In genomic region chr9:33172256-33172678, GRCh38 we compare ENCODE assay signal across 2 cellular contexts.
TF ChIP-seq lines count a peak whose summit lies in the region.

No MANE protein-coding gene starts in this region.

TF ChIP-seq in K562, 482 proteins besides CTCF, POLR2A, EP300 and RAD21 (continued from another document and continues in another):
- TF ChIP-seq, protein P1, sequence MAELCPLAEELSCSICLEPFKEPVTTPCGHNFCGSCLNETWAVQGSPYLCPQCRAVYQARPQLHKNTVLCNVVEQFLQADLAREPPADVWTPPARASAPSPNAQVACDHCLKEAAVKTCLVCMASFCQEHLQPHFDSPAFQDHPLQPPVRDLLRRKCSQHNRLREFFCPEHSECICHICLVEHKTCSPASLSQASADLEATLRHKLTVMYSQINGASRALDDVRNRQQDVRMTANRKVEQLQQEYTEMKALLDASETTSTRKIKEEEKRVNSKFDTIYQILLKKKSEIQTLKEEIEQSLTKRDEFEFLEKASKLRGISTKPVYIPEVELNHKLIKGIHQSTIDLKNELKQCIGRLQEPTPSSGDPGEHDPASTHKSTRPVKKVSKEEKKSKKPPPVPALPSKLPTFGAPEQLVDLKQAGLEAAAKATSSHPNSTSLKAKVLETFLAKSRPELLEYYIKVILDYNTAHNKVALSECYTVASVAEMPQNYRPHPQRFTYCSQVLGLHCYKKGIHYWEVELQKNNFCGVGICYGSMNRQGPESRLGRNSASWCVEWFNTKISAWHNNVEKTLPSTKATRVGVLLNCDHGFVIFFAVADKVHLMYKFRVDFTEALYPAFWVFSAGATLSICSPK (IDR thresholded peaks at IDR 0.05; ENCODE audit: borderline replicate concordance) = no peak
- TF ChIP-seq KLF16 (IDR thresholded peaks at IDR 0.05) = peak; percentile 51; the same call in 1 of the 2 replicates
- no peak for TF ChIP-seq JUN (IDR thresholded peaks at IDR 0.05; ENCODE audit: borderline replicate concordance, low read depth, low read length)
- TF ChIP-seq JUN (CRISPR knock-in tag; IDR thresholded peaks at IDR 0.05; ENCODE audit: borderline replicate concordance) = no peak
- peak; percentile 81 for TF ChIP-seq ZEB2 (IDR thresholded peaks at IDR 0.05)
- peak; percentile 71 for TF ChIP-seq TAL1 (IDR thresholded peaks at IDR 0.05)
- peak; percentile 43; the same call in 1 of the 2 replicates for TF ChIP-seq ATF3 (IDR thresholded peaks at IDR 0.05)
- no peak for TF ChIP-seq ATF3 (CRISPR knock-in tag; conservative IDR thresholded peaks at IDR 0.05)
- TF ChIP-seq BRD9 (IDR thresholded peaks at IDR 0.05; ENCODE audit: low read depth, partially characterized antibody) = peak; percentile 36
- TF ChIP-seq, protein P2, sequence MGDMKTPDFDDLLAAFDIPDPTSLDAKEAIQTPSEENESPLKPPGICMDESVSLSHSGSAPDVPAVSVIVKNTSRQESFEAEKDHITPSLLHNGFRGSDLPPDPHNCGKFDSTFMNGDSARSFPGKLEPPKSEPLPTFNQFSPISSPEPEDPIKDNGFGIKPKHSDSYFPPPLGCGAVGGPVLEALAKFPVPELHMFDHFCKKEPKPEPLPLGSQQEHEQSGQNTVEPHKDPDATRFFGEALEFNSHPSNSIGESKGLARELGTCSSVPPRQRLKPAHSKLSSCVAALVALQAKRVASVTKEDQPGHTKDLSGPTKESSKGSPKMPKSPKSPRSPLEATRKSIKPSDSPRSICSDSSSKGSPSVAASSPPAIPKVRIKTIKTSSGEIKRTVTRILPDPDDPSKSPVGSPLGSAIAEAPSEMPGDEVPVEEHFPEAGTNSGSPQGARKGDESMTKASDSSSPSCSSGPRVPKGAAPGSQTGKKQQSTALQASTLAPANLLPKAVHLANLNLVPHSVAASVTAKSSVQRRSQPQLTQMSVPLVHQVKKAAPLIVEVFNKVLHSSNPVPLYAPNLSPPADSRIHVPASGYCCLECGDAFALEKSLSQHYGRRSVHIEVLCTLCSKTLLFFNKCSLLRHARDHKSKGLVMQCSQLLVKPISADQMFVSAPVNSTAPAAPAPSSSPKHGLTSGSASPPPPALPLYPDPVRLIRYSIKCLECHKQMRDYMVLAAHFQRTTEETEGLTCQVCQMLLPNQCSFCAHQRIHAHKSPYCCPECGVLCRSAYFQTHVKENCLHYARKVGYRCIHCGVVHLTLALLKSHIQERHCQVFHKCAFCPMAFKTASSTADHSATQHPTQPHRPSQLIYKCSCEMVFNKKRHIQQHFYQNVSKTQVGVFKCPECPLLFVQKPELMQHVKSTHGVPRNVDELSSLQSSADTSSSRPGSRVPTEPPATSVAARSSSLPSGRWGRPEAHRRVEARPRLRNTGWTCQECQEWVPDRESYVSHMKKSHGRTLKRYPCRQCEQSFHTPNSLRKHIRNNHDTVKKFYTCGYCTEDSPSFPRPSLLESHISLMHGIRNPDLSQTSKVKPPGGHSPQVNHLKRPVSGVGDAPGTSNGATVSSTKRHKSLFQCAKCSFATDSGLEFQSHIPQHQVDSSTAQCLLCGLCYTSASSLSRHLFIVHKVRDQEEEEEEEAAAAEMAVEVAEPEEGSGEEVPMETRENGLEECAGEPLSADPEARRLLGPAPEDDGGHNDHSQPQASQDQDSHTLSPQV (IDR thresholded peaks at IDR 0.05) = 0 out of 2 replicates have a peak, but pooled peaks have one; percentile 27
- TF ChIP-seq FOSL1 (tag; conservative IDR thresholded peaks at IDR 0.05) = peak; percentile 69
- TF ChIP-seq TRIM24 (IDR thresholded peaks at IDR 0.05) = peak; percentile 37 to 49; a peak in 2 of 4 replicates
- peak in 1 of 2 experiments; percentile 45; a peak in 1 of 4 replicates for TF ChIP-seq HDAC1 (IDR thresholded peaks at IDR 0.05)
- TF ChIP-seq CBFA2T3 (IDR thresholded peaks at IDR 0.05) = peak; percentile 89
- peak; percentile 24 to 67; a peak in 2 of 4 replicates for TF ChIP-seq TEAD1 (CRISPR knock-in tag; IDR thresholded peaks at IDR 0.05)
- peak; percentile 53 for TF ChIP-seq SMARCE1 (IDR thresholded peaks at IDR 0.05)
- TF ChIP-seq CBFA2T2 (conservative IDR thresholded peaks at IDR 0.05) = peak; percentile 77
- TF ChIP-seq STAG1 (CRISPR knock-in tag; IDR thresholded peaks at IDR 0.05; ENCODE audit: borderline replicate concordance) = no peak
- TF ChIP-seq MBD2 (IDR thresholded peaks at IDR 0.05; ENCODE audit: borderline replicate concordance, low read depth) = no peak
- TF ChIP-seq CCNT2 (IDR thresholded peaks at IDR 0.05; ENCODE audit: borderline replicate concordance, extremely low read depth, insufficient read length, low read depth, low read length) = peak; percentile 21
- peak in 1 of 2 experiments; percentile 58; a peak in 1 of 4 replicates for TF ChIP-seq RCOR1 (IDR thresholded peaks at IDR 0.05; ENCODE audit: borderline replicate concordance in 1 of 2, low read depth in 2 of 2, low read length in 2 of 2)
- TF ChIP-seq TEAD4 (IDR thresholded peaks at IDR 0.05; ENCODE audit: low read length) = peak; percentile 86
- TF ChIP-seq TEAD4 (CRISPR knock-in tag; IDR thresholded peaks at IDR 0.05; ENCODE audit: borderline replicate concordance) = no peak
- TF ChIP-seq, protein P3, sequence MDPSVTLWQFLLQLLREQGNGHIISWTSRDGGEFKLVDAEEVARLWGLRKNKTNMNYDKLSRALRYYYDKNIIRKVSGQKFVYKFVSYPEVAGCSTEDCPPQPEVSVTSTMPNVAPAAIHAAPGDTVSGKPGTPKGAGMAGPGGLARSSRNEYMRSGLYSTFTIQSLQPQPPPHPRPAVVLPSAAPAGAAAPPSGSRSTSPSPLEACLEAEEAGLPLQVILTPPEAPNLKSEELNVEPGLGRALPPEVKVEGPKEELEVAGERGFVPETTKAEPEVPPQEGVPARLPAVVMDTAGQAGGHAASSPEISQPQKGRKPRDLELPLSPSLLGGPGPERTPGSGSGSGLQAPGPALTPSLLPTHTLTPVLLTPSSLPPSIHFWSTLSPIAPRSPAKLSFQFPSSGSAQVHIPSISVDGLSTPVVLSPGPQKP (CRISPR knock-in tag; IDR thresholded peaks at IDR 0.05) = no peak
- no peak for TF ChIP-seq MECOM (CRISPR knock-in tag; IDR thresholded peaks at IDR 0.05)
- TF ChIP-seq TEAD2 (tag; IDR thresholded peaks at IDR 0.05) = peak; percentile 60; the same call in 1 of the 2 replicates
- TF ChIP-seq MEF2D (tag; conservative IDR thresholded peaks at IDR 0.05; ENCODE audit: low read depth) = no peak
- peak; percentile 35; the same call in 1 of the 2 replicates for TF ChIP-seq JUND (IDR thresholded peaks at IDR 0.05; ENCODE audit: borderline replicate concordance, low read depth, low read length)
- TF ChIP-seq JUND (tag; IDR thresholded peaks at IDR 0.05; ENCODE audit: borderline replicate concordance, low read depth, low read length) = peak; percentile 58; the same call in 1 of the 3 replicates

TF ChIP-seq in HepG2, 621 proteins besides CTCF, POLR2A, EP300 and RAD21 (continued from another document and continues in another):
- no peak for TF ChIP-seq CHD4 (IDR thresholded peaks at IDR 0.05; ENCODE audit: borderline replicate concordance, low read length)
- peak; percentile 28; the same call in 1 of the 2 replicates for TF ChIP-seq HDAC2 (CRISPR knock-in tag; IDR thresholded peaks at IDR 0.05)
- peak; percentile 60 for TF ChIP-seq SOX13 (IDR thresholded peaks at IDR 0.05)
- TF ChIP-seq SOX13 (CRISPR knock-in tag; conservative IDR thresholded peaks at IDR 0.05 in 1 of 2, IDR thresholded peaks at IDR 0.05 in 1 of 2) = peak in 1 of 2 experiments; percentile 95; a peak in 2 of 4 replicates
- TF ChIP-seq, protein P4, sequence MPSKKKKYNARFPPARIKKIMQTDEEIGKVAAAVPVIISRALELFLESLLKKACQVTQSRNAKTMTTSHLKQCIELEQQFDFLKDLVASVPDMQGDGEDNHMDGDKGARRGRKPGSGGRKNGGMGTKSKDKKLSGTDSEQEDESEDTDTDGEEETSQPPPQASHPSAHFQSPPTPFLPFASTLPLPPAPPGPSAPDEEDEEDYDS (CRISPR knock-in tag; IDR thresholded peaks at IDR 0.05) = no peak
- no peak for TF ChIP-seq RBM39 (IDR thresholded peaks at IDR 0.05; ENCODE audit: low read depth, low read length, poor library complexity, severe bottlenecking)
- TF ChIP-seq, protein P5, sequence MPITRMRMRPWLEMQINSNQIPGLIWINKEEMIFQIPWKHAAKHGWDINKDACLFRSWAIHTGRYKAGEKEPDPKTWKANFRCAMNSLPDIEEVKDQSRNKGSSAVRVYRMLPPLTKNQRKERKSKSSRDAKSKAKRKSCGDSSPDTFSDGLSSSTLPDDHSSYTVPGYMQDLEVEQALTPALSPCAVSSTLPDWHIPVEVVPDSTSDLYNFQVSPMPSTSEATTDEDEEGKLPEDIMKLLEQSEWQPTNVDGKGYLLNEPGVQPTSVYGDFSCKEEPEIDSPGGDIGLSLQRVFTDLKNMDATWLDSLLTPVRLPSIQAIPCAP (CRISPR knock-in tag; IDR thresholded peaks at IDR 0.05; ENCODE audit: low read depth) = no peak
- peak; percentile 85 for TF ChIP-seq FOSL2 (CRISPR knock-in tag; IDR thresholded peaks at IDR 0.05)
- TF ChIP-seq XBP1 (CRISPR knock-in tag; IDR thresholded peaks at IDR 0.05) = no peak
- TF ChIP-seq KDM2A (CRISPR knock-in tag; IDR thresholded peaks at IDR 0.05; ENCODE audit: borderline replicate concordance, low read depth) = no peak
- TF ChIP-seq NR2F2 (IDR thresholded peaks at IDR 0.05; ENCODE audit: borderline replicate concordance, low read depth) = no peak
- TF ChIP-seq NONO (IDR thresholded peaks at IDR 0.05) = no peak
- no peak for TF ChIP-seq NONO (CRISPR knock-in tag; conservative IDR thresholded peaks at IDR 0.05)
- TF ChIP-seq, protein P6, sequence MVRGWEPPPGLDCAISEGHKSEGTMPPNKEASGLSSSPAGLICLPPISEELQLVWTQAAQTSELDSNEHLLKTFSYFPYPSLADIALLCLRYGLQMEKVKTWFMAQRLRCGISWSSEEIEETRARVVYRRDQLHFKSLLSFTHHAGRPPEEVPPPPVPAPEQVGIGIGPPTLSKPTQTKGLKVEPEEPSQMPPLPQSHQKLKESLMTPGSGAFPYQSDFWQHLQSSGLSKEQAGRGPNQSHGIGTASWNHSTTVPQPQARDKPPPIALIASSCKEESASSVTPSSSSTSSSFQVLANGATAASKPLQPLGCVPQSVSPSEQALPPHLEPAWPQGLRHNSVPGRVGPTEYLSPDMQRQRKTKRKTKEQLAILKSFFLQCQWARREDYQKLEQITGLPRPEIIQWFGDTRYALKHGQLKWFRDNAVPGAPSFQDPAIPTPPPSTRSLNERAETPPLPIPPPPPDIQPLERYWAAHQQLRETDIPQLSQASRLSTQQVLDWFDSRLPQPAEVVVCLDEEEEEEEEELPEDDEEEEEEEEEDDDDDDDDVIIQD (CRISPR knock-in tag; IDR thresholded peaks at IDR 0.05; ENCODE audit: low read depth) = no peak
- TF ChIP-seq ZNF17 (CRISPR knock-in tag; IDR thresholded peaks at IDR 0.05) = no peak
- no peak for TF ChIP-seq PPARG (CRISPR knock-in tag; conservative IDR thresholded peaks at IDR 0.05)
- TF ChIP-seq, protein P7, sequence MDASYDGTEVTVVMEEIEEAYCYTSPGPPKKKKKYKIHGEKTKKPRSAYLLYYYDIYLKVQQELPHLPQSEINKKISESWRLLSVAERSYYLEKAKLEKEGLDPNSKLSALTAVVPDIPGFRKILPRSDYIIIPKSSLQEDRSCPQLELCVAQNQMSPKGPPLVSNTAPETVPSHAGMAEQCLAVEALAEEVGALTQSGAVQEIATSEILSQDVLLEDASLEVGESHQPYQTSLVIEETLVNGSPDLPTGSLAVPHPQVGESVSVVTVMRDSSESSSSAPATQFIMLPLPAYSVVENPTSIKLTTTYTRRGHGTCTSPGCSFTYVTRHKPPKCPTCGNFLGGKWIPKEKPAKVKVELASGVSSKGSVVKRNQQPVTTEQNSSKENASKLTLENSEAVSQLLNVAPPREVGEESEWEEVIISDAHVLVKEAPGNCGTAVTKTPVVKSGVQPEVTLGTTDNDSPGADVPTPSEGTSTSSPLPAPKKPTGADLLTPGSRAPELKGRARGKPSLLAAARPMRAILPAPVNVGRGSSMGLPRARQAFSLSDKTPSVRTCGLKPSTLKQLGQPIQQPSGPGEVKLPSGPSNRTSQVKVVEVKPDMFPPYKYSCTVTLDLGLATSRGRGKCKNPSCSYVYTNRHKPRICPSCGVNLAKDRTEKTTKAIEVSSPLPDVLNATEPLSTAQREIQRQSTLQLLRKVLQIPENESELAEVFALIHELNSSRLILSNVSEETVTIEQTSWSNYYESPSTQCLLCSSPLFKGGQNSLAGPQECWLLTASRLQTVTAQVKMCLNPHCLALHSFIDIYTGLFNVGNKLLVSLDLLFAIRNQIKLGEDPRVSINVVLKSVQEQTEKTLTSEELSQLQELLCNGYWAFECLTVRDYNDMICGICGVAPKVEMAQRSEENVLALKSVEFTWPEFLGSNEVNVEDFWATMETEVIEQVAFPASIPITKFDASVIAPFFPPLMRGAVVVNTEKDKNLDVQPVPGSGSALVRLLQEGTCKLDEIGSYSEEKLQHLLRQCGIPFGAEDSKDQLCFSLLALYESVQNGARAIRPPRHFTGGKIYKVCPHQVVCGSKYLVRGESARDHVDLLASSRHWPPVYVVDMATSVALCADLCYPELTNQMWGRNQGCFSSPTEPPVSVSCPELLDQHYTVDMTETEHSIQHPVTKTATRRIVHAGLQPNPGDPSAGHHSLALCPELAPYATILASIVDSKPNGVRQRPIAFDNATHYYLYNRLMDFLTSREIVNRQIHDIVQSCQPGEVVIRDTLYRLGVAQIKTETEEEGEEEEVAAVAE (CRISPR knock-in tag; IDR thresholded peaks at IDR 0.05; ENCODE audit: borderline replicate concordance) = no peak; the same call in 1 of the 2 replicates
- no peak for TF ChIP-seq ZNF691 (CRISPR knock-in tag; IDR thresholded peaks at IDR 0.05; ENCODE audit: borderline replicate concordance, low read depth)
- TF ChIP-seq ZNF260 (CRISPR knock-in tag; IDR thresholded peaks at IDR 0.05; ENCODE audit: borderline replicate concordance, low read depth) = no peak
- TF ChIP-seq ZNF777 (CRISPR knock-in tag; IDR thresholded peaks at IDR 0.05) = no peak
- TF ChIP-seq TCF12 (IDR thresholded peaks at IDR 0.05) = no peak
- TF ChIP-seq TCF12 (CRISPR knock-in tag; IDR thresholded peaks at IDR 0.05) = no peak
- TF ChIP-seq ZMYM3 (CRISPR knock-in tag; IDR thresholded peaks at IDR 0.05) = no peak
- TF ChIP-seq, protein P8, sequence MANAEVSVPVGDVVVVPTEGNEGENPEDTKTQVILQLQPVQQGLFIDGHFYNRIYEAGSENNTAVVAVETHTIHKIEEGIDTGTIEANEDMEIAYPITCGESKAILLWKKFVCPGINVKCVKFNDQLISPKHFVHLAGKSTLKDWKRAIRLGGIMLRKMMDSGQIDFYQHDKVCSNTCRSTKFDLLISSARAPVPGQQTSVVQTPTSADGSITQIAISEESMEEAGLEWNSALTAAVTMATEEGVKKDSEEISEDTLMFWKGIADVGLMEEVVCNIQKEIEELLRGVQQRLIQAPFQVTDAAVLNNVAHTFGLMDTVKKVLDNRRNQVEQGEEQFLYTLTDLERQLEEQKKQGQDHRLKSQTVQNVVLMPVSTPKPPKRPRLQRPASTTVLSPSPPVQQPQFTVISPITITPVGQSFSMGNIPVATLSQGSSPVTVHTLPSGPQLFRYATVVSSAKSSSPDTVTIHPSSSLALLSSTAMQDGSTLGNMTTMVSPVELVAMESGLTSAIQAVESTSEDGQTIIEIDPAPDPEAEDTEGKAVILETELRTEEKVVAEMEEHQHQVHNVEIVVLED (CRISPR knock-in tag; IDR thresholded peaks at IDR 0.05; ENCODE audit: borderline replicate concordance) = no peak
- no peak for TF ChIP-seq ADNP (CRISPR knock-in tag; IDR thresholded peaks at IDR 0.05)
- TF ChIP-seq TCF7 (IDR thresholded peaks at IDR 0.05; ENCODE audit: low read depth) = 0 out of 2 replicates have a peak, but pooled peaks have one; percentile 4
- no peak for TF ChIP-seq ZNF354B (CRISPR knock-in tag; IDR thresholded peaks at IDR 0.05)
- no peak for TF ChIP-seq ZNF563 (CRISPR knock-in tag; IDR thresholded peaks at IDR 0.05)
- peak; percentile 63 to 67 for TF ChIP-seq MAFK (conservative IDR thresholded peaks at IDR 0.05 in 1 of 2, IDR thresholded peaks at IDR 0.05 in 1 of 2; ENCODE audit: low read length in 2 of 2)
- peak; percentile 96 for TF ChIP-seq ZNF652 (CRISPR knock-in tag; IDR thresholded peaks at IDR 0.05; ENCODE audit: borderline replicate concordance, low read depth)
